Comparison of ENCODE assay signal across 14 cellular contexts in the genomic region with DNA sequence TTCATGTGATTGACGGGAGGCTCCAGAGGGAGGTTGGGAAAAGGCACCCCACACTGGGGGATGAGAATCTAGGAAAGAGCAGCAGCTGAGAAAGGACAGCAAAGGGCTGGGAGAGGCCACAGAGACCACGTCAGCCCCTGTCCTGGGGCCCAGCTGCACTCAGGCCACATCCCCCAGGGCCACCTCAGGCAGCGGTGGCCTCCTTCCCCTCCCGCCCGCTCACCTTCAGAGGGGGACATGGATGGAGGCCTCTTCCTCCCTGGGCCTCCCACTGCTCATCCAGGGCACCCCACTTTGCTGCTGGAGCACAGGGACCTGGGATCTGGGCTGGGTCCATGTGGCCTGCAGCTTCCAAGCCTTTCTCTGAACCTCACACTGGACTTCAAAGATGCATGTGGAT.
A peak's percentile ranks its signal among the peaks of the same experiment; 100 is the strongest.
DNase-seq lines count a peak whose midpoint lies in the region; ATAC-seq and TF ChIP-seq lines count a peak whose summit lies in the region.
"Had no signal": no experiment of that assay in that cellular context is flagged by ENCODE, and none has a peak within 500 bp of the region (broad histone marks: within the 10 kb centered on the region; RNA-seq: fewer than 3 reads in every experiment).

No MANE protein-coding gene starts in this region.

- no peaks in the 10 kb centered on the region for H3K36me3 ChIP-seq in DND-41 (ENCODE audit: insufficient read depth, low read length)
- no peaks in the 10 kb centered on the region for H3K36me3 ChIP-seq in neuronal stem cell (replicated peaks in 1 of 2; ENCODE audit: control insufficient read depth in 2 of 2, insufficient read depth in 2 of 2, low read length in 2 of 2)

- no peak overlapping the region for H2BK5ac ChIP-seq in neuronal stem cell (ENCODE audit: low read length)

- no peak overlapping the region for H2BK12ac ChIP-seq in neuronal stem cell (ENCODE audit: low read length)

- H4K91ac ChIP-seq in neuronal stem cell (ENCODE audit: low read depth, low read length, poor library complexity), result no peak overlapping the region

- peaks cover 23% of the 10 kb centered on the region for H3K4me1 Mint-ChIP-seq in activated CD8-positive, alpha-beta memory T cell treated with anti-CD3 and anti-CD28 coated beads, Interleukin-2, amount 10 ng/mL, durations not matched to agents 7 days and 5 days

- no peak overlapping the region for H3K4me3 Mint-ChIP-seq in activated CD8-positive, alpha-beta memory T cell treated with anti-CD3 and anti-CD28 coated beads, Interleukin-2, amount 10 ng/mL, durations not matched to agents 7 days and 5 days

- no peak overlapping the region for H3K9ac ChIP-seq in DND-41 (ENCODE audit: low read depth, low read length)
- H3K9ac ChIP-seq in neuronal stem cell (ENCODE audit: low read depth, low read length, poor library complexity), result peak overlapping the region; percentile 31

- H3K9me3 ChIP-seq in DND-41 (ENCODE audit: insufficient read depth, low read length, severe bottlenecking) (no peaks in the 10 kb centered on the region), neuronal stem cell (replicated peaks in 1 of 2; ENCODE audit: control insufficient read depth in 2 of 2, insufficient read depth in 1 of 2, low read depth in 1 of 2, low read length in 2 of 2) (peaks cover 0 to 7% of the 10 kb centered on the region in 2 donors)

- no peaks in the 10 kb centered on the region for H3K27me3 ChIP-seq in DND-41 (ENCODE audit: insufficient read depth, low read length, poor library complexity)
- peaks cover 0 to 6% (median 0%) of the 10 kb centered on the region in 3 experiments for H3K27me3 ChIP-seq in neuronal stem cell (ENCODE audit: control insufficient read depth in 3 of 3, insufficient read depth in 3 of 3, low read depth in 1 of 3, low read length in 3 of 3)

- CTCF ChIA-PET in activated CD8-positive, alpha-beta memory T cell treated with anti-CD3 and anti-CD28 coated beads, Interleukin-2, amount 10 ng/mL, durations not matched to agents 7 days and 5 days (lab: Charles Lee), result no interaction called here

- H2AK5ac ChIP-seq in neuronal stem cell (ENCODE audit: low read depth, low read length), result no peak overlapping the region

- H2BK120ac ChIP-seq in neuronal stem cell (ENCODE audit: low read depth, low read length), result peak overlapping the region; percentile 84

- H3K4me2 ChIP-seq in DND-41 (ENCODE audit: insufficient read depth, low read length) (no peak overlapping the region), neuronal stem cell (ENCODE audit: insufficient read depth, low read length, poor library complexity, severe bottlenecking) (no peak overlapping the region)

- H3K23ac ChIP-seq in neuronal stem cell (ENCODE audit: low read depth, low read length, poor library complexity), result peak overlapping the region; percentile 70

- H3K27ac Mint-ChIP-seq in activated CD8-positive, alpha-beta memory T cell treated with anti-CD3 and anti-CD28 coated beads, Interleukin-2, amount 10 ng/mL, durations not matched to agents 7 days and 5 days, result no peak overlapping the region

- no peaks in the 10 kb centered on the region for H3K79me2 ChIP-seq in DND-41 (ENCODE audit: insufficient read depth, low read length)

- H2BK15ac ChIP-seq in neuronal stem cell (ENCODE audit: low read length), result peak overlapping the region; percentile 95

- no peak overlapping the region for H4K8ac ChIP-seq in neuronal stem cell (ENCODE audit: low read depth, low read length)

- peaks cover 45% of the 10 kb centered on the region for H3K4me1 ChIP-seq in DND-41 (ENCODE audit: insufficient read depth, low read length)
- peaks cover 0 to 20% of the 10 kb centered on the region in 2 donors for H3K4me1 ChIP-seq in neuronal stem cell (ENCODE audit: control insufficient read depth in 2 of 2, insufficient read depth in 1 of 2, low read depth in 1 of 2, low read length in 2 of 2)

- H3K79me1 ChIP-seq in neuronal stem cell (ENCODE audit: low read depth, low read length), result no peaks in the 10 kb centered on the region

- no peaks in the 10 kb centered on the region for H3K36me3 Mint-ChIP-seq in activated CD8-positive, alpha-beta memory T cell treated with anti-CD3 and anti-CD28 coated beads, Interleukin-2, amount 10 ng/mL, durations not matched to agents 7 days and 5 days

- peaks cover 15% of the 10 kb centered on the region for H3K27me3 Mint-ChIP-seq in activated CD8-positive, alpha-beta memory T cell treated with anti-CD3 and anti-CD28 coated beads, Interleukin-2, amount 10 ng/mL, durations not matched to agents 7 days and 5 days

- ATAC-seq in activated CD8-positive, alpha-beta memory T cell treated with anti-CD3 and anti-CD28 coated beads, Interleukin-2, amount 10 ng/mL, durations not matched to agents 7 days and 5 days, result no peak
- ATAC-seq in DND-41 (ENCODE audit: insufficient read depth, low read depth) (no peak), HG02623 (IDR thresholded peaks at IDR 0.05; ENCODE audit: unreplicated experiment) (no peak), GM21526 (IDR thresholded peaks at IDR 0.05; ENCODE audit: low FRiP score, unreplicated experiment) (no peak)
- ATAC-seq: GM12878, HCT116 had no signal

- H2AFZ ChIP-seq in DND-41 (ENCODE audit: low read depth, low read length) (no peak overlapping the region), neuronal stem cell (ENCODE audit: low read length) (no peak overlapping the region)

- peak; percentile 27 for DNase-seq in activated CD8-positive, alpha-beta memory T cell treated with anti-CD3 and anti-CD28 coated beads, Interleukin-2, amount 10 ng/mL, durations not matched to agents 7 days and 5 days
- DNase-seq in activated CD8-positive, alpha-beta memory T cell treated with anti-CD3 and anti-CD28 coated beads for 24 hours, result no peak
- DNase-seq in DND-41, result peak; percentile 4
- DNase-seq in coronary artery (ENCODE audit: low spot score), result peak; percentile 52
- DNase-seq in neuronal stem cell (ENCODE audit: low spot score), result no peak
- no peak for DNase-seq in COLO829 (ENCODE audit: low spot score)
- DNase-seq: NCI-H1048, NCI-H2107, NCI-H226, OCI-M1 had no signal

- H3K4me3 ChIP-seq in DND-41 (ENCODE audit: low read depth in 1 of 2, low read length in 2 of 2) (no peak overlapping the region), coronary artery (no peak overlapping the region), neuronal stem cell (ENCODE audit: low read length in 2 of 2) (no peak overlapping the region)
- H3K4me3 ChIP-seq: GM12878 had no signal

- TF ChIP-seq CTCF in DND-41 (IDR thresholded peaks at IDR 0.05; ENCODE audit: borderline replicate concordance, extremely low read depth, low read length, poor library complexity, severe bottlenecking), result no peak
- no peak for TF ChIP-seq CTCF in coronary artery (IDR thresholded peaks at IDR 0.05)

- WGBS in neuronal stem cell (ENCODE audit: extremely low coverage in 2 of 2, insufficient read length in 2 of 2, insufficient replicate concordance in 1 of 2), 2 donors, result no CpG with 5 or more reads among the region's 5 CpGs

- H3K27ac ChIP-seq in DND-41 (ENCODE audit: low read length) (0 out of 2 replicates have a peak overlapping the region, but pooled peaks have one; percentile 81), coronary artery (no peak overlapping the region), neuronal stem cell (replicated peaks; ENCODE audit: low read length) (no peak overlapping the region)

- H3K4ac ChIP-seq in neuronal stem cell (ENCODE audit: low read length), result no peak overlapping the region

- peak overlapping the region; percentile 78 for H3K18ac ChIP-seq in neuronal stem cell (ENCODE audit: low read length)

- no peak overlapping the region for H3K14ac ChIP-seq in neuronal stem cell (ENCODE audit: low read length)

- H4K20me1 ChIP-seq in DND-41 (ENCODE audit: insufficient read depth, low read length), result no peaks in the 10 kb centered on the region

- H3K9me3 Mint-ChIP-seq in activated CD8-positive, alpha-beta memory T cell treated with anti-CD3 and anti-CD28 coated beads, Interleukin-2, amount 10 ng/mL, durations not matched to agents 7 days and 5 days (ENCODE audit: low read depth), result no peaks in the 10 kb centered on the region

Comparison
In these comparisons a context has a peak if more than half of its experiments do, and no peak if none do; other contexts are left out.
1. DNase-seq: peak in activated CD8-positive, alpha-beta memory T cell treated with anti-CD3 and anti-CD28 coated beads, Interleukin-2, amount 10 ng/mL, durations not matched to agents 7 days and 5 days (single experiment), DND-41 (single experiment) and coronary artery (single experiment); none in activated CD8-positive, alpha-beta memory T cell treated with anti-CD3 and anti-CD28 coated beads for 24 hours (single experiment), neuronal stem cell (single experiment) and COLO829 (single experiment).